In the genomic region with DNA sequence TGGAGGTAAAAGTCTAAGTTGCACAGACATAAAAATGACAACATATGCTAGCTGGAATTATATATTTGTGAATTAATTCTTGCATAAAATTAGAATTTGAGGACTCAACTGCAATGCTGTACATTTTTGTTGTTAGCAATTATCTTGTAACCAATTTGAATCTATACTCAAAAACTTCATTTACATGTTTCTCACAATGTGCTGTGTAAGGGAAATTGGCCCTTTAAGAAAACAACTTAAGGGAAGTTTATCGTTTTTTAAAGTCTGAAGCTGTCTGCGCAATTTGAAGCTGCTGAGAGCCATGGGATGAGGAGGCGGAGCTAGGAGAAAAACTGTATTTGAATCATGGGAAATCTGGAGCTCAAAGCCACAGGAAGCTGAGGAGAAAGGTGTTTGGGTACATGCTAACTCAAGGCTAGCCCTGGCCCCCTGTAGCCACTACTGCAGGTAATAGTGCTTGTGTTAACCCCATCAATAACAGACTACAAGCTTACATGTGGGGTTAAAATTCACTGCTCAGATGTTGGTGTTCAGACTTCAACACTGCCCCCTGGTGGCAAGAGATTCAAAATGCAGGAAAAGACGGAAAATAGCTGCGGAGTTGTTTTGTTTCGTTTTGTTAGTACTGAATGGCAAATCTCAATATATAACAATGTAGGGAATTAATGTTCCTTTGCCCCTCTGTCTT, we compare ENCODE assay signal across 12 cellular contexts.
DNase-seq lines count a peak whose midpoint lies in the region; ATAC-seq and TF ChIP-seq lines count a peak whose summit lies in the region.
"Had no signal": no experiment of that assay in that cellular context is flagged by ENCODE, and none has a peak within 500 bp of the region (broad histone marks: within the 10 kb centered on the region; RNA-seq: fewer than 3 reads in every experiment).

No MANE protein-coding gene starts in this region.

- no peak overlapping the region for H3K9ac ChIP-seq in OCI-LY1 (ENCODE audit: low read length)
- no peak overlapping the region for H3K9ac ChIP-seq in fibroblast of lung (ENCODE audit: insufficient read depth, low read length)

- H3K4me1 ChIP-seq in OCI-LY1 (ENCODE audit: insufficient read depth, low read length, severe bottlenecking) (no peaks in the 10 kb centered on the region), fibroblast of lung (ENCODE audit: control insufficient read depth, extremely low read depth, insufficient read depth, low read length) (no peaks in the 10 kb centered on the region), spleen (no peaks in the 10 kb centered on the region)

- H3K79me2 ChIP-seq in OCI-LY1 (ENCODE audit: insufficient read depth, low read length) (no peaks in the 10 kb centered on the region), fibroblast of lung (ENCODE audit: control insufficient read depth, insufficient read depth, low read length) (no peaks in the 10 kb centered on the region)

- TF ChIP-seq CTCF in OCI-LY1 (IDR thresholded peaks at IDR 0.05; ENCODE audit: low read length) (peak; percentile 86), fibroblast of lung (conservative IDR thresholded peaks at IDR 0.05 in 1 of 2, IDR thresholded peaks at IDR 0.05 in 1 of 2; ENCODE audit: low read depth in 1 of 2, low read length in 2 of 2) (peak; percentile 12 to 38), spleen (IDR thresholded peaks at IDR 0.05 in 8 of 11, conservative IDR thresholded peaks at IDR 0.05 in 3 of 11) (peak in 8 of 11 experiments; percentile 24 to 56 (median 44))

- CTCF ChIA-PET in activated CD8-positive, alpha-beta memory T cell treated with anti-CD3 and anti-CD28 coated beads, Interleukin-2, amount 10 ng/mL, durations not matched to agents 7 days and 5 days (lab: Charles Lee) = interaction anchor here (1.0 to 1.2 kb wide), 3 partner anchors 12 to 15 kb away, joined by 3 to 5 read pairs (median 3); no protein-coding TSS in a partner anchor

- no peaks in the 10 kb centered on the region for H3F3A ChIP-seq in OCI-LY1 (ENCODE audit: insufficient read depth, low read length)

- no peak overlapping the region for H3K4me3 Mint-ChIP-seq in activated CD8-positive, alpha-beta memory T cell treated with anti-CD3 and anti-CD28 coated beads, Interleukin-2, amount 10 ng/mL, durations not matched to agents 7 days and 5 days
- H3K4me3 Mint-ChIP-seq: T-helper 1 cell treated with Interleukin-12 subunit alpha and Interleukin-12 subunit beta and Interleukin-4 antibody, amounts not matched to agents 30 μg/mL and 1 μg/mL, for 36 hours had no signal

- no peak for TF ChIP-seq POLR2A in spleen (IDR thresholded peaks at IDR 0.05)

- peak; percentile 58 for DNase-seq in activated CD8-positive, alpha-beta memory T cell treated with anti-CD3 and anti-CD28 coated beads, Interleukin-2, amount 50 U/mL, for 48 hours
- no peak for DNase-seq in activated CD8-positive, alpha-beta memory T cell treated with anti-CD3 and anti-CD28 coated beads, Interleukin-2, amount 10 ng/mL, durations not matched to agents 7 days and 5 days
- DNase-seq in fibroblast of lung (ENCODE audit: low read depth in 2 of 2) (no peak), spleen (no peak), epidermal melanocyte (ENCODE audit: insufficient read length, low spot score) (no peak), NCI-H2029 treated with DMSO at 0.1 percent for 48 hours (lab: John Stamatoyannopoulos, UW) (no peak), AG08395 (ENCODE audit: low spot score) (no peak)
- DNase-seq: NCI-H1930; stimulated activated naive CD4-positive, alpha-beta T cell treated with Interleukin-2 at 50 U/mL for 16 hours had no signal

- H3K36me3 Mint-ChIP-seq in activated CD8-positive, alpha-beta memory T cell treated with anti-CD3 and anti-CD28 coated beads, Interleukin-2, amount 10 ng/mL, durations not matched to agents 7 days and 5 days = peaks cover 1% of the 10 kb centered on the region
- H3K36me3 Mint-ChIP-seq: CD4-positive, CD25-positive, alpha-beta regulatory T cell had no signal

- no peaks in the 10 kb centered on the region for H3K4me1 Mint-ChIP-seq in activated CD8-positive, alpha-beta memory T cell treated with anti-CD3 and anti-CD28 coated beads, Interleukin-2, amount 10 ng/mL, durations not matched to agents 7 days and 5 days

- 70 to 78% (median 71%) methylated on average over 6 of the region's 6 CpGs for WGBS in spleen, 5 donors

- H3K27me3 ChIP-seq in OCI-LY1 (ENCODE audit: insufficient read depth, low read length) (peaks cover 8% of the 10 kb centered on the region; the same call in 1 of the 2 replicates), fibroblast of lung (ENCODE audit: control insufficient read depth, insufficient read depth, low read length) (no peaks in the 10 kb centered on the region), spleen (replicated peaks in 1 of 7) (peaks cover 4 to 60% (median 31%) of the 10 kb centered on the region in 7 donors)

- H3K27ac ChIP-seq in OCI-LY1 (ENCODE audit: low read depth, low read length, poor library complexity, severe bottlenecking) (no peak overlapping the region), fibroblast of lung (ENCODE audit: insufficient read depth, low read length) (no peak overlapping the region), spleen (no peak overlapping the region)

- H3K36me3 ChIP-seq in OCI-LY1 (ENCODE audit: insufficient read depth, low read length) (no peaks in the 10 kb centered on the region; the same call in 1 of the 2 replicates), fibroblast of lung (ENCODE audit: control insufficient read depth, insufficient read depth, low read length) (no peaks in the 10 kb centered on the region), spleen (no peaks in the 10 kb centered on the region)

- H4K20me1 ChIP-seq in OCI-LY1 (ENCODE audit: insufficient read depth, low read length) (no peaks in the 10 kb centered on the region), fibroblast of lung (ENCODE audit: control insufficient read depth, extremely low read depth, insufficient read depth, low read length) (no peaks in the 10 kb centered on the region)

- no peaks in the 10 kb centered on the region for H3K9me3 ChIP-seq in OCI-LY1 (ENCODE audit: low read length)
- no peaks in the 10 kb centered on the region for H3K9me3 ChIP-seq in fibroblast of lung (ENCODE audit: control insufficient read depth, insufficient read depth, low read depth, low read length)
- peaks cover 0 to 35% (median 25%) of the 10 kb centered on the region in 8 donors for H3K9me3 ChIP-seq in spleen

- peaks cover 12% of the 10 kb centered on the region for H3K9me3 Mint-ChIP-seq in activated CD8-positive, alpha-beta memory T cell treated with anti-CD3 and anti-CD28 coated beads, Interleukin-2, amount 10 ng/mL, durations not matched to agents 7 days and 5 days (ENCODE audit: low read depth)

- H3K4me3 ChIP-seq in OCI-LY1 (ENCODE audit: low read depth, low read length, poor library complexity, severe bottlenecking) (no peak overlapping the region), fibroblast of lung (replicated peaks in 1 of 4; ENCODE audit: control extremely low read depth in 1 of 4, insufficient read depth in 1 of 4, low read depth in 3 of 4, low read length in 4 of 4) (no peak overlapping the region), spleen (no peak overlapping the region)

- intact Hi-C loops in spleen (cut with DNase I; ENCODE audit: low total_unique reads) = no loop called here

- H3K27ac Mint-ChIP-seq in activated CD8-positive, alpha-beta memory T cell treated with anti-CD3 and anti-CD28 coated beads, Interleukin-2, amount 10 ng/mL, durations not matched to agents 7 days and 5 days = no peak overlapping the region
- H3K27ac Mint-ChIP-seq: CD4-positive, CD25-positive, alpha-beta regulatory T cell; T-helper 1 cell treated with Interleukin-12 subunit alpha and Interleukin-12 subunit beta and Interleukin-4 antibody, amounts not matched to agents 30 μg/mL and 1 μg/mL, for 36 hours had no signal

- H3K27me3 Mint-ChIP-seq in activated CD8-positive, alpha-beta memory T cell treated with anti-CD3 and anti-CD28 coated beads, Interleukin-2, amount 10 ng/mL, durations not matched to agents 7 days and 5 days = peaks cover 20% of the 10 kb centered on the region

- ATAC-seq in activated CD8-positive, alpha-beta memory T cell treated with anti-CD3 and anti-CD28 coated beads, Interleukin-2, amount 10 ng/mL, durations not matched to agents 7 days and 5 days = no peak

- H2AFZ ChIP-seq in OCI-LY1 (ENCODE audit: low read length) (no peak overlapping the region), fibroblast of lung (ENCODE audit: low read length) (no peak overlapping the region)

- peak overlapping the region; percentile 13; the same call in 1 of the 2 replicates for H3K4me2 ChIP-seq in OCI-LY1 (ENCODE audit: low read length)
- H3K4me2 ChIP-seq in fibroblast of lung (ENCODE audit: extremely low read depth, insufficient read depth, low read length) = no peak overlapping the region

- H3K9me2 ChIP-seq in OCI-LY1 (ENCODE audit: low read depth, low read length) = no peaks in the 10 kb centered on the region

Comparison
In these comparisons a context has a peak if more than half of its experiments do, and no peak if none do; other contexts are left out.
1. CTCF ChIP-seq: peak in every context shown above with its lines; median percentile 86 in OCI-LY1; 44 in spleen; 25 in fibroblast of lung.